Comparison of ENCODE assay signal across 15 cellular contexts in the genomic region with DNA sequence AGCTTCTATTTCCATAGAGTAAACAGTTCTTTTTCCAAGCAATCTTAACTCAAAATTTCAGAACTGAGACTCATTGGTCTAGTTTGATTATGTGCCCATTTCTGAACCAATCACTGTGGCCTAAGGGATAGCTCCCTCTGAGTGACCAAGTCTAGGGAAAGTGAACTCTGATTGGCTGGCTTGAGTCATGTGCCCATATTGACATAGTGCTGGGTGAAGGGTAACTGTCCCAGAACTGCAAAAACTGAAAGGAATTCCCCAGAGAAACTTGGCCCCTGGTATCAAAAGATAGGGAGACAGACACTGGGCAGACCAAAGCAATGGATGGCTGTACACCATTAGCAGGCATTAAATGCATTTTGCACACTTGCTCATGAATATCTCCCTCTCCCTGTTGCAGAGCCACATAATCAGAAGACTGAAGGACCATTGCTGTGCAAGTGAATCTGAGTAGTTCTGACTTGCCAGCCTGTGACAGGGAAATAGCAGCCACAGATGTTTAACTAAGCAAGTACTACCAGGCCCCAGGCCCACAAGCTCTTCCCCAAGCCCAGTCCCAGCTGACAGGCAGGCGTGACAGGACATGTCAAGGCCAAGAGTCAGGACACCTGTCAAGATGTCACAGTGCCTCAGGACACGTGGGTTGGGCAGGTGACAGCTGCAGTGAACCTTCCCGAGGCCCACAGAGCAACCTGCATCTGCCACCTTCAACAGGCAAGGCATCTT.
DNase-seq lines count a peak whose midpoint lies in the region; ATAC-seq and TF ChIP-seq lines count a peak whose summit lies in the region.
"Had no signal": no experiment of that assay in that cellular context is flagged by ENCODE, and none has a peak within 500 bp of the region (broad histone marks: within the 10 kb centered on the region; RNA-seq: fewer than 3 reads in every experiment).

No MANE protein-coding gene starts in this region.

- H3K4me1 Mint-ChIP-seq in stimulated activated naive CD8-positive, alpha-beta T cell treated with anti-CD3 and anti-CD28 coated beads, Interleukin-15, amount 100 ng/mL, for 72 hours, result peaks cover 12% of the 10 kb centered on the region

- H3K27me3 Mint-ChIP-seq in stimulated activated naive CD8-positive, alpha-beta T cell treated with anti-CD3 and anti-CD28 coated beads, Interleukin-15, amount 100 ng/mL, for 72 hours, result no peaks in the 10 kb centered on the region

- H3K4me3 Mint-ChIP-seq in stimulated activated naive CD8-positive, alpha-beta T cell treated with anti-CD3 and anti-CD28 coated beads, Interleukin-15, amount 100 ng/mL, for 72 hours, result no peak overlapping the region
- H3K4me3 Mint-ChIP-seq: activated T-cell treated with anti-CD3 and anti-CD28 coated beads, Interleukin-2, amount 50 U/mL, for 72 hours had no signal

- no peak overlapping the region for H3K27ac Mint-ChIP-seq in stimulated activated naive CD8-positive, alpha-beta T cell treated with anti-CD3 and anti-CD28 coated beads, Interleukin-15, amount 100 ng/mL, for 72 hours
- H3K27ac Mint-ChIP-seq: activated T-cell treated with anti-CD3 and anti-CD28 coated beads, Interleukin-2, amount 50 U/mL, for 72 hours had no signal

- ATAC-seq in stimulated activated naive CD8-positive, alpha-beta T cell treated with anti-CD3 and anti-CD28 coated beads, Interleukin-15, amount 100 ng/mL, for 72 hours, result peak; percentile 19
- ATAC-seq in stimulated activated naive CD8-positive, alpha-beta T cell treated with anti-CD3 and anti-CD28 coated beads, Interleukin-15, Interleukin-2, amounts not matched to agents 100 U/mL and 50 U/mL, for 24 hours, result no peak
- peak; percentile 42 for ATAC-seq in HG02973 (IDR thresholded peaks at IDR 0.05; ENCODE audit: unreplicated experiment)
- ATAC-seq in GM21381 (IDR thresholded peaks at IDR 0.05; ENCODE audit: unreplicated experiment), result no peak
- ATAC-seq in GM21529 (IDR thresholded peaks at IDR 0.05; ENCODE audit: unreplicated experiment), result no peak
- ATAC-seq: activated T-cell treated with anti-CD3 and anti-CD28 coated beads, Interleukin-2, amount 50 U/mL, for 72 hours; left lung had no signal

- TF ChIP-seq POLR2A in Raji (IDR thresholded peaks at IDR 0.05; ENCODE audit: insufficient read depth, low read depth, low read length), result 0 out of 2 replicates have a peak, but pooled peaks have one; percentile 29

- no peak for DNase-seq in stimulated activated naive CD8-positive, alpha-beta T cell treated with anti-CD3 and anti-CD28 coated beads, Interleukin-15, amount 100 ng/mL, for 72 hours
- no peak for DNase-seq in stimulated activated naive CD8-positive, alpha-beta T cell treated with anti-CD3 and anti-CD28 coated beads, Interleukin-15, Interleukin-2, amounts not matched to agents 100 U/mL and 50 U/mL, for 24 hours
- no peak for DNase-seq in cerebellar nuclear complex (lab: John Stamatoyannopoulos, UW)
- no peak for DNase-seq in NCI-H82 treated with DMSO at 0.1 percent for 48 hours (lab: John Stamatoyannopoulos, UW; ENCODE audit: unreplicated experiment)
- DNase-seq: activated T-cell treated with anti-CD3 and anti-CD28 coated beads, Interleukin-2, amount 50 U/mL, for 72 hours; adrenal gland; colonic mucosa; left lung; NCI-H446 treated with DMSO at 0.1 percent for 48 hours; T-helper 9 cell; tibial artery had no signal

- no peaks in the 10 kb centered on the region for H3K9me3 Mint-ChIP-seq in stimulated activated naive CD8-positive, alpha-beta T cell treated with anti-CD3 and anti-CD28 coated beads, Interleukin-15, amount 100 ng/mL, for 72 hours
- H3K9me3 Mint-ChIP-seq: activated T-cell treated with anti-CD3 and anti-CD28 coated beads, Interleukin-2, amount 50 U/mL, for 72 hours had no signal

Comparison
In these comparisons a context has a peak if more than half of its experiments do, and no peak if none do; other contexts are left out.
1. ATAC-seq: peak in stimulated activated naive CD8-positive, alpha-beta T cell treated with anti-CD3 and anti-CD28 coated beads, Interleukin-15, amount 100 ng/mL, for 72 hours (single experiment) and HG02973 (single experiment); none in stimulated activated naive CD8-positive, alpha-beta T cell treated with anti-CD3 and anti-CD28 coated beads, Interleukin-15, Interleukin-2, amounts not matched to agents 100 U/mL and 50 U/mL, for 24 hours (single experiment), GM21381 (single experiment) and GM21529 (single experiment).